21 cellular contexts compared by ENCODE assay signal in genomic region chr13:102901056-102901455, GRCh38. TPM values are rescaled to one million over a fixed set of nuclear protein-coding genes. Genes with fewer than 3 reads are reported as not detected.
DNase-seq lines count a peak whose midpoint lies in the region; ATAC-seq, FAIRE-seq and TF ChIP-seq lines count a peak whose summit lies in the region.
"Had no signal": no experiment of that assay in that cellular context is flagged by ENCODE, and none has a peak within 500 bp of the region (broad histone marks: within the 10 kb centered on the region; RNA-seq: fewer than 3 reads in every experiment).

No MANE protein-coding gene starts in this region.

- TF ChIP-seq CTCF in body of pancreas (IDR thresholded peaks at IDR 0.05): no peak

- no peaks in the 10 kb centered on the region for H3K9me3 ChIP-seq in body of pancreas
- no peaks in the 10 kb centered on the region for H3K9me3 ChIP-seq in small intestine (ENCODE audit: control insufficient read depth, low read depth)

- peak; percentile 90 for FAIRE-seq in small intestine (lab: Jason Lieb, UNC)
- FAIRE-seq: A204.1, D721Med, GM12892, GM19239 had no signal

- H3K4me1 ChIP-seq in body of pancreas: peaks cover 6% of the 10 kb centered on the region
- peaks cover 0 to 10% of the 10 kb centered on the region in 2 donors for H3K4me1 ChIP-seq in small intestine (ENCODE audit: control insufficient read depth in 2 of 2, insufficient read depth in 1 of 2, low read depth in 1 of 2, low read length in 1 of 2)

- no peak for TF ChIP-seq POLR2A in body of pancreas (IDR thresholded peaks at IDR 0.05)

- peak; percentile 18 for ATAC-seq in body of pancreas
- no peak for ATAC-seq in HG03469 (IDR thresholded peaks at IDR 0.05; ENCODE audit: unreplicated experiment)

- peak; percentile 62 for DNase-seq in LoVo (ENCODE audit: low spot score)
- DNase-seq in body of pancreas: no peak
- DNase-seq in kidney tubule cell (ENCODE audit: low spot score): peak; percentile 77
- peak; percentile 91 for DNase-seq in small intestine
- DNase-seq in SW 1271 (lab: John Stamatoyannopoulos, UW): no peak
- DNase-seq in NCI-H1436 treated with DMSO at 0.1 percent for 48 hours (lab: John Stamatoyannopoulos, UW): no peak
- DNase-seq: C1 segment of cervical spinal cord; CD4-positive, alpha-beta T cell; DMS153; DMS79 treated with DMSO at 0.1 percent for 48 hours; GDM1; GOT3; H9; HFFc6; IMR-90 had no signal

- H3K36me3 ChIP-seq in body of pancreas (replicated peaks in 1 of 2; ENCODE audit: insufficient read depth in 1 of 2, low read depth in 2 of 2) (no peaks in the 10 kb centered on the region), small intestine (ENCODE audit: control insufficient read depth in 2 of 2, insufficient read depth in 2 of 2, low read length in 2 of 2) (no peaks in the 10 kb centered on the region)

- intact Hi-C loops in body of pancreas (cut with DNase I): no loop called here

- H3K4me3 ChIP-seq in body of pancreas (no peak overlapping the region), small intestine (ENCODE audit: low read depth in 1 of 2, low read length in 2 of 2) (no peak overlapping the region)

- H3K27ac ChIP-seq in body of pancreas (no peak overlapping the region), small intestine (ENCODE audit: low read depth in 1 of 2, low read length in 1 of 2) (no peak overlapping the region)
- H3K27ac ChIP-seq: HL-60 had no signal

- H3K27me3 ChIP-seq in body of pancreas: no peaks in the 10 kb centered on the region
- no peaks in the 10 kb centered on the region for H3K27me3 ChIP-seq in small intestine (ENCODE audit: control insufficient read depth in 2 of 2, insufficient read depth in 2 of 2, low read length in 2 of 2)

RNA-seq across cellular contexts. Expression of gene ERCC5, which starts 55.2 kb away (rescaled TPM):
- total RNA-seq in body of pancreas: 10 to 100 TPM; 31.9 to 42.8 TPM
- polyA plus RNA-seq in small intestine: 100 to 1,000 TPM in 1 of 3 donors, 10 to 100 TPM in 2; 40.7 to 112 (median 54.9) TPM

Comparison
In these comparisons a context has a peak if more than half of its experiments do, and no peak if none do; other contexts are left out.
1. DNase-seq: peak in LoVo (single experiment), kidney tubule cell (single experiment) and small intestine (single experiment); none in body of pancreas (0 of 4), SW 1271 (0 of 2) and NCI-H1436 treated with DMSO at 0.1 percent for 48 hours (single experiment).